In genomic region chr12:107635139-107635538, GRCh38 we compare ENCODE assay signal across 21 cellular contexts. TPM values are rescaled to one million over a fixed set of nuclear protein-coding genes. Genes with fewer than 3 reads are reported as not detected.
DNase-seq lines count a peak whose midpoint lies in the region; ATAC-seq, FAIRE-seq and TF ChIP-seq lines count a peak whose summit lies in the region.
"Had no signal": no experiment of that assay in that cellular context is flagged by ENCODE, and none has a peak within 500 bp of the region (broad histone marks: within the 10 kb centered on the region; RNA-seq: fewer than 3 reads in every experiment).

No MANE protein-coding gene starts in this region.

- no peak for ATAC-seq in GM21619 (IDR thresholded peaks at IDR 0.05; ENCODE audit: unreplicated experiment)
- ATAC-seq: lower lobe of right lung; stimulated activated naive B cell treated with anti-CD40 and anti-IgM and Interleukin-4, amounts not matched to agents 10 μg/mL and 1 μg/mL and 100 μg/mL, for 72 hours had no signal

- H3K27ac ChIP-seq in HUES6 (ENCODE audit: low read depth, low read length) (peak overlapping the region; percentile 83), iPS-18a (ENCODE audit: low read length) (peak overlapping the region; percentile 10), vagina (no peak overlapping the region)
- H3K27ac ChIP-seq: lower lobe of right lung, sigmoid colon, tibial artery had no signal

- TF ChIP-seq CTCF in bronchial epithelial cell (IDR thresholded peaks at IDR 0.05; ENCODE audit: insufficient read depth, low read length, severe bottlenecking) (no peak), vagina (IDR thresholded peaks at IDR 0.05) (no peak)

- H3K27me3 ChIP-seq in HUES6 (ENCODE audit: control insufficient read depth, insufficient read depth, low read length) (no peaks in the 10 kb centered on the region), bronchial epithelial cell (ENCODE audit: control insufficient read depth, insufficient read depth, low read length) (no peaks in the 10 kb centered on the region), iPS-18a (ENCODE audit: control insufficient read depth, insufficient read depth, low read length) (no peaks in the 10 kb centered on the region), vagina (no peaks in the 10 kb centered on the region)
- H3K27me3 ChIP-seq: sigmoid colon had no signal

- H3K4me1 ChIP-seq in HUES6 (ENCODE audit: control insufficient read depth, insufficient read depth, low read length) (peaks cover 24% of the 10 kb centered on the region), iPS-18a (ENCODE audit: control insufficient read depth, low read depth, low read length) (peaks cover 28% of the 10 kb centered on the region), vagina (no peaks in the 10 kb centered on the region)
- H3K4me1 ChIP-seq: lower lobe of right lung, sigmoid colon, tibial artery had no signal

- H3K4me3 ChIP-seq in HUES6 (ENCODE audit: low read depth, low read length) (0 out of 2 replicates have a peak overlapping the region, but pooled peaks have one; percentile 4), bronchial epithelial cell (ENCODE audit: low read depth, low read length) (no peak overlapping the region), iPS-18a (ENCODE audit: low read length) (peak overlapping the region; percentile 7), vagina (no peak overlapping the region)
- H3K4me3 ChIP-seq: lower lobe of right lung, sigmoid colon, tibial artery had no signal

- peaks cover 8% of the 10 kb centered on the region; the same call in 1 of the 2 replicates for H3K9me3 ChIP-seq in HUES6 (ENCODE audit: control insufficient read depth, insufficient read depth, low read depth, low read length)
- H3K9me3 ChIP-seq in iPS-18a (ENCODE audit: control insufficient read depth, low read depth, low read length), result no peaks in the 10 kb centered on the region
- H3K9me3 ChIP-seq in vagina, result no peaks in the 10 kb centered on the region
- H3K9me3 ChIP-seq: lower lobe of right lung, tibial artery had no signal

- H3K36me3 ChIP-seq in HUES6 (ENCODE audit: control insufficient read depth, insufficient read depth, low read length) (no peaks in the 10 kb centered on the region), bronchial epithelial cell (ENCODE audit: control insufficient read depth, insufficient read depth, low read length) (no peaks in the 10 kb centered on the region), iPS-18a (ENCODE audit: control insufficient read depth, low read depth, low read length) (no peaks in the 10 kb centered on the region), vagina (no peaks in the 10 kb centered on the region)
- H3K36me3 ChIP-seq: lower lobe of right lung, sigmoid colon, tibial artery had no signal

- TF ChIP-seq POLR2A in vagina (IDR thresholded peaks at IDR 0.05), result no peak

- DNase-seq in bronchial epithelial cell (ENCODE audit: low read depth) (peak; percentile 41), renal cortical epithelial cell (ENCODE audit: low read depth) (peak; percentile 16), cerebellar nuclear complex (lab: John Stamatoyannopoulos, UW) (no peak), vagina (ENCODE audit: extremely low spot score in 2 of 2) (no peak)
- DNase-seq in activated CD8-positive, alpha-beta memory T cell treated with anti-CD3 and anti-CD28 coated beads for 24 hours, result no peak
- DNase-seq: activated CD4-positive, alpha-beta T cell treated with anti-CD3 and anti-CD28 coated beads, Interleukin-2, amount 10 ng/mL, durations not matched to agents 24 days and 14 days; activated naive CD4-positive, alpha-beta T cell; anterior cingulate cortex; DMS79 treated with DMSO at 0.1 percent for 48 hours; foreskin melanocyte; lower lobe of right lung; NCI-H1105 treated with DMSO at 0.1 percent for 48 hours; NCI-H526 treated with DMSO at 0.1 percent for 48 hours; SHP77; sigmoid colon; stimulated activated naive B cell treated with anti-CD40 and anti-IgM and Interleukin-4, amounts not matched to agents 10 μg/mL and 1 μg/mL and 100 μg/mL, for 72 hours; tibial artery had no signal

- intact Hi-C loops in vagina (cut with DNase I), result no loop called here

- FAIRE-seq in bronchial epithelial cell (lab: Jason Lieb, UNC), result no peak
- FAIRE-seq: endometrium had no signal

- peak overlapping the region; percentile 58 for H3K9ac ChIP-seq in HUES6 (ENCODE audit: low read length)
- peak overlapping the region; percentile 40 for H3K9ac ChIP-seq in iPS-18a (ENCODE audit: low read length)

RNA-seq across cellular contexts. Expression of gene PWP1, which starts 50.5 kb away (rescaled TPM):
- total RNA-seq in bronchial epithelial cell (67.2 and 92.1 TPM in 2 replicates), renal cortical epithelial cell (117 and 151 TPM in 2 replicates), vagina (84.0 TPM)

Comparison
In these comparisons a context has a peak if more than half of its experiments do, and no peak if none do; other contexts are left out.
1. H3K4me3 ChIP-seq: peak in HUES6 (single experiment) and iPS-18a (single experiment); none in bronchial epithelial cell (single experiment) and vagina (0 of 2).
2. DNase-seq: peak in bronchial epithelial cell (single experiment) and renal cortical epithelial cell (single experiment); none in activated CD8-positive, alpha-beta memory T cell treated with anti-CD3 and anti-CD28 coated beads for 24 hours (single experiment), cerebellar nuclear complex (0 of 2) and vagina (0 of 2).